In genomic region chr19:18104793-18105131, GRCh38 we compare ENCODE assay signal across 2 cellular contexts.
TF ChIP-seq lines count a peak whose summit lies in the region.

No MANE protein-coding gene starts in this region.

TF ChIP-seq in K562, 482 proteins besides CTCF, POLR2A, EP300 and RAD21:
- TF ChIP-seq PTBP1 (IDR thresholded peaks at IDR 0.05; ENCODE audit: low read depth, low read length) = no peak
- TF ChIP-seq BCOR (IDR thresholded peaks at IDR 0.05) = peak; percentile 96
- no peak for TF ChIP-seq NCOA6 (IDR thresholded peaks at IDR 0.05)
- TF ChIP-seq BCLAF1 (IDR thresholded peaks at IDR 0.05; ENCODE audit: borderline replicate concordance in 1 of 2, control insufficient read depth in 1 of 2, low read depth in 2 of 2, low read length in 1 of 2) = no peak
- peak; percentile 51 for TF ChIP-seq CHD4 (IDR thresholded peaks at IDR 0.05; ENCODE audit: insufficient read depth, insufficient replicate concordance, low read depth, low read length, poor library complexity, severe bottlenecking)
- TF ChIP-seq IRF1 (CRISPR knock-in tag; IDR thresholded peaks at IDR 0.05; ENCODE audit: borderline replicate concordance) = 0 out of 2 replicates have a peak, but pooled peaks have one; percentile 57
- TF ChIP-seq ZNF589 (CRISPR knock-in tag; IDR thresholded peaks at IDR 0.05; ENCODE audit: low read depth) = no peak

TF ChIP-seq in HEK293T, 16 proteins besides CTCF, POLR2A, EP300 and RAD21 (continued from another document):
- TF ChIP-seq CTBP1 (IDR thresholded peaks at IDR 0.05; ENCODE audit: borderline replicate concordance) (no peak), ARNT (IDR thresholded peaks at IDR 0.05) (no peak), LEF1 (IDR thresholded peaks at IDR 0.05; ENCODE audit: borderline replicate concordance) (no peak), ZNF384 (IDR thresholded peaks at IDR 0.05) (no peak), NFRKB (IDR thresholded peaks at IDR 0.05) (no peak), TARDBP (IDR thresholded peaks at IDR 0.05) (no peak)
TF ChIP-seq in HEK293T: peak in this region for 0.
